ENCODE assay signal across 11 cellular contexts in genomic region chr16:3503513-3503912, GRCh38. TPM values are rescaled to one million over a fixed set of nuclear protein-coding genes. Genes with fewer than 3 reads are reported as not detected.
DNase-seq lines count a peak whose midpoint lies in the region; ATAC-seq and TF ChIP-seq lines count a peak whose summit lies in the region.
"Had no signal": no experiment of that assay in that cellular context is flagged by ENCODE, and none has a peak within 500 bp of the region (broad histone marks: within the 10 kb centered on the region; RNA-seq: fewer than 3 reads in every experiment).

No MANE protein-coding gene starts in this region.

- H3K36me3 Mint-ChIP-seq in activated T-helper 17 cell treated with anti-CD3 and anti-CD28 coated beads, Interleukin-2, amount 50 U/mL, for 72 hours (ENCODE audit: low read depth) = peaks cover 38% of the 10 kb centered on the region
- H3K36me3 Mint-ChIP-seq in naive thymus-derived CD8-positive, alpha-beta T cell = peaks cover 6 to 30% (median 21%) of the 10 kb centered on the region in 3 donors

- no peaks in the 10 kb centered on the region for H3K27me3 ChIP-seq in upper lobe of right lung

- intact Hi-C loops in upper lobe of right lung (cut with DNase I) = no loop called here

- peaks cover 22% of the 10 kb centered on the region for H3K36me3 ChIP-seq in upper lobe of right lung

- H3K27ac Mint-ChIP-seq in activated T-helper 17 cell treated with anti-CD3 and anti-CD28 coated beads, Interleukin-2, amount 50 U/mL, for 72 hours = peak overlapping the region; percentile 97
- H3K27ac Mint-ChIP-seq in naive thymus-derived CD8-positive, alpha-beta T cell = peak overlapping the region; percentile 85 to 98 (median 95)

- no peak overlapping the region for H3K4me3 ChIP-seq in upper lobe of right lung

- H3K27me3 Mint-ChIP-seq in activated T-helper 17 cell treated with anti-CD3 and anti-CD28 coated beads, Interleukin-2, amount 50 U/mL, for 72 hours = no peaks in the 10 kb centered on the region
- peaks cover 0 to 2% (median 0%) of the 10 kb centered on the region in 5 donors for H3K27me3 Mint-ChIP-seq in naive thymus-derived CD8-positive, alpha-beta T cell

- peaks cover 11% of the 10 kb centered on the region for H3K4me1 ChIP-seq in upper lobe of right lung

- H3K27ac ChIP-seq in upper lobe of right lung = no peak overlapping the region

- peak; percentile 50 for DNase-seq in activated gamma-delta T cell treated with Interleukin-2 at 50 U/mL for 16 hours
- no peak for DNase-seq in activated gamma-delta T cell (lab: John Stamatoyannopoulos, UW)
- DNase-seq in naive thymus-derived CD8-positive, alpha-beta T cell = peak in 9 of 10 donors; percentile 18 to 79 (median 47)
- peak; percentile 37 for DNase-seq in upper lobe of right lung
- DNase-seq in DMS 273 treated with DMSO at 0.1 percent for 48 hours (lab: John Stamatoyannopoulos, UW) = no peak
- DNase-seq in NCI-H2171 (lab: John Stamatoyannopoulos, UW) = no peak
- no peak for DNase-seq in NCI-H1694 treated with DMSO at 0.1 percent for 48 hours (lab: John Stamatoyannopoulos, UW)
- DNase-seq: GF-D8, KBM-7 had no signal

- no peak for TF ChIP-seq CTCF in upper lobe of right lung (IDR thresholded peaks at IDR 0.05)

- POLR2A ChIA-PET in naive thymus-derived CD8-positive, alpha-beta T cell (lab: Charles Lee) = interaction anchor here (0.6 to 2.6 kb wide), 4 partner anchors 11 to 104 kb away, joined by 3 to 12 read pairs (median 4); partner anchors contain the start of gene NLRC3

- peaks cover 31% of the 10 kb centered on the region for H3K4me1 Mint-ChIP-seq in activated T-helper 17 cell treated with anti-CD3 and anti-CD28 coated beads, Interleukin-2, amount 50 U/mL, for 72 hours
- H3K4me1 Mint-ChIP-seq in naive thymus-derived CD8-positive, alpha-beta T cell = peaks cover 33 to 74% (median 69%) of the 10 kb centered on the region in 4 donors

- H3K9me3 ChIP-seq in upper lobe of right lung = no peaks in the 10 kb centered on the region

- peak overlapping the region; percentile 97 for H3K4me3 Mint-ChIP-seq in activated T-helper 17 cell treated with anti-CD3 and anti-CD28 coated beads, Interleukin-2, amount 50 U/mL, for 72 hours
- peak overlapping the region; percentile 57 to 95 (median 82) for H3K4me3 Mint-ChIP-seq in naive thymus-derived CD8-positive, alpha-beta T cell

- peak; percentile 63 for ATAC-seq in activated T-helper 17 cell treated with anti-CD3 and anti-CD28 coated beads, Interleukin-2, amount 50 U/mL, for 72 hours (replicated peaks)
- peak; percentile 32 to 54 for ATAC-seq in naive thymus-derived CD8-positive, alpha-beta T cell
- no peak for ATAC-seq in upper lobe of right lung

- H3K9me3 Mint-ChIP-seq in activated T-helper 17 cell treated with anti-CD3 and anti-CD28 coated beads, Interleukin-2, amount 50 U/mL, for 72 hours = no peaks in the 10 kb centered on the region
- no peaks in the 10 kb centered on the region for H3K9me3 Mint-ChIP-seq in naive thymus-derived CD8-positive, alpha-beta T cell

RNA-seq across cellular contexts. Expression of gene CLUAP1, which starts 2.7 kb away (rescaled TPM):
- 10 to 100 TPM; 14.9 to 15.7 TPM for total RNA-seq in activated T-helper 17 cell treated with anti-CD3 and anti-CD28 coated beads, Interleukin-2, amount 50 U/mL, for 72 hours
- 10 to 100 TPM; 26.4 to 28.3 TPM for total RNA-seq in naive thymus-derived CD8-positive, alpha-beta T cell
- 10 to 100 TPM; 37.6 to 43.1 (median 38.1) TPM for polyA plus RNA-seq in naive thymus-derived CD8-positive, alpha-beta T cell
- 23.3 TPM for total RNA-seq in upper lobe of right lung

RNA-seq across cellular contexts. Expression of gene C16orf90, which starts 8.2 kb away (rescaled TPM):
- total RNA-seq in activated T-helper 17 cell treated with anti-CD3 and anti-CD28 coated beads, Interleukin-2, amount 50 U/mL, for 72 hours = not detected
- not detected for total RNA-seq in naive thymus-derived CD8-positive, alpha-beta T cell
- under 1 TPM in 1 of 3 donors, not detected in 2; 0.26 TPM for polyA plus RNA-seq in naive thymus-derived CD8-positive, alpha-beta T cell
- total RNA-seq in upper lobe of right lung = not detected
- total RNA-seq: A172 had no signal

Comparison
In these comparisons a context has a peak if more than half of its experiments do, and no peak if none do; other contexts are left out.
1. DNase-seq: peak in activated gamma-delta T cell treated with Interleukin-2 at 50 U/mL for 16 hours (single experiment), naive thymus-derived CD8-positive, alpha-beta T cell (9 of 10) and upper lobe of right lung (single experiment); none in activated gamma-delta T cell (single experiment), DMS 273 treated with DMSO at 0.1 percent for 48 hours (single experiment), NCI-H2171 (single experiment) and NCI-H1694 treated with DMSO at 0.1 percent for 48 hours (single experiment).